ENCODE assay signal across 2 cellular contexts in the genomic region with DNA sequence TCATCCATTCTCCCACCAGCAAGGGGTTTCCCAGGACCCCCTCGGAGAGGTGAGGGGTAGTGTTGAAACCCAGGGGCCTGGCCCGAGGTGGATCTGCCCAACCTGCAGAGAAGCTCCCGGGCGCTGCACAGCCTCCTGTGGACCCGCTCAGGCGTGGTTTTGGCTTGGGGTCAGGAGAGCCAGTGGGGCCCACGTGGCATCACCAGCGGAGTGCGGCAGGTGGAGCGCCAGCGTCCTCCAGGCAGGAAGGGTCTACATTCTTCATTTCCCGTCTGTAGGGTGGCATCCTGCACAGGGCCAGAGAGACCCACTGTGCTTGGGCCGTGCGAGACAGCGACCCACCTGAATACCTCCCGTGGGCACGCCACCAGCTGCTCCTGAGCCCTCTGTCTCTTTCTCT.
TF ChIP-seq lines count a peak whose summit lies in the region.

No MANE protein-coding gene starts in this region.

TF ChIP-seq in HCT116, 20 proteins besides CTCF, POLR2A, EP300 and RAD21:
- TF ChIP-seq, protein P1, sequence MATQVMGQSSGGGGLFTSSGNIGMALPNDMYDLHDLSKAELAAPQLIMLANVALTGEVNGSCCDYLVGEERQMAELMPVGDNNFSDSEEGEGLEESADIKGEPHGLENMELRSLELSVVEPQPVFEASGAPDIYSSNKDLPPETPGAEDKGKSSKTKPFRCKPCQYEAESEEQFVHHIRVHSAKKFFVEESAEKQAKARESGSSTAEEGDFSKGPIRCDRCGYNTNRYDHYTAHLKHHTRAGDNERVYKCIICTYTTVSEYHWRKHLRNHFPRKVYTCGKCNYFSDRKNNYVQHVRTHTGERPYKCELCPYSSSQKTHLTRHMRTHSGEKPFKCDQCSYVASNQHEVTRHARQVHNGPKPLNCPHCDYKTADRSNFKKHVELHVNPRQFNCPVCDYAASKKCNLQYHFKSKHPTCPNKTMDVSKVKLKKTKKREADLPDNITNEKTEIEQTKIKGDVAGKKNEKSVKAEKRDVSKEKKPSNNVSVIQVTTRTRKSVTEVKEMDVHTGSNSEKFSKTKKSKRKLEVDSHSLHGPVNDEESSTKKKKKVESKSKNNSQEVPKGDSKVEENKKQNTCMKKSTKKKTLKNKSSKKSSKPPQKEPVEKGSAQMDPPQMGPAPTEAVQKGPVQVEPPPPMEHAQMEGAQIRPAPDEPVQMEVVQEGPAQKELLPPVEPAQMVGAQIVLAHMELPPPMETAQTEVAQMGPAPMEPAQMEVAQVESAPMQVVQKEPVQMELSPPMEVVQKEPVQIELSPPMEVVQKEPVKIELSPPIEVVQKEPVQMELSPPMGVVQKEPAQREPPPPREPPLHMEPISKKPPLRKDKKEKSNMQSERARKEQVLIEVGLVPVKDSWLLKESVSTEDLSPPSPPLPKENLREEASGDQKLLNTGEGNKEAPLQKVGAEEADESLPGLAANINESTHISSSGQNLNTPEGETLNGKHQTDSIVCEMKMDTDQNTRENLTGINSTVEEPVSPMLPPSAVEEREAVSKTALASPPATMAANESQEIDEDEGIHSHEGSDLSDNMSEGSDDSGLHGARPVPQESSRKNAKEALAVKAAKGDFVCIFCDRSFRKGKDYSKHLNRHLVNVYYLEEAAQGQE (IDR thresholded peaks at IDR 0.05; ENCODE audit: low read depth), result no peak
- TF ChIP-seq JUND (IDR thresholded peaks at IDR 0.05) (no peak), TCF7L2 (IDR thresholded peaks at IDR 0.05; ENCODE audit: borderline replicate concordance, extremely low read depth, insufficient read depth, insufficient read length) (no peak), POLR2AphosphoS5 (IDR thresholded peaks at IDR 0.05; ENCODE audit: low read depth, low read length) (no peak), YY1 (IDR thresholded peaks at IDR 0.05; ENCODE audit: extremely low read depth, insufficient replicate concordance, low read depth, low read length) (no peak), CEBPB (IDR thresholded peaks at IDR 0.05; ENCODE audit: low read depth) (no peak), EZH2phosphoT487 (IDR thresholded peaks at IDR 0.05; ENCODE audit: borderline replicate concordance) (no peak), ZFX (IDR thresholded peaks at IDR 0.05) (no peak), SP1 (IDR thresholded peaks at IDR 0.05; ENCODE audit: low read depth) (no peak), ELF1 (IDR thresholded peaks at IDR 0.05; ENCODE audit: borderline replicate concordance, low read depth) (no peak), ZNF274 (IDR thresholded peaks at IDR 0.05; ENCODE audit: low read depth, low read length) (no peak), CBX3 (IDR thresholded peaks at IDR 0.05; ENCODE audit: low read depth) (no peak), SIN3A (IDR thresholded peaks at IDR 0.05; ENCODE audit: low read depth) (no peak), SRF (IDR thresholded peaks at IDR 0.05; ENCODE audit: low read depth) (no peak), FOSL1 (IDR thresholded peaks at IDR 0.05; ENCODE audit: low read depth) (no peak), EZH2 (IDR thresholded peaks at IDR 0.05) (no peak), EGR1 (IDR thresholded peaks at IDR 0.05; ENCODE audit: low read depth) (no peak)
- TF ChIP-seq, protein P2, sequence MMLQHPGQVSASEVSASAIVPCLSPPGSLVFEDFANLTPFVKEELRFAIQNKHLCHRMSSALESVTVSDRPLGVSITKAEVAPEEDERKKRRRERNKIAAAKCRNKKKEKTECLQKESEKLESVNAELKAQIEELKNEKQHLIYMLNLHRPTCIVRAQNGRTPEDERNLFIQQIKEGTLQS (IDR thresholded peaks at IDR 0.05), result no peak
- TF ChIP-seq, protein P3, sequence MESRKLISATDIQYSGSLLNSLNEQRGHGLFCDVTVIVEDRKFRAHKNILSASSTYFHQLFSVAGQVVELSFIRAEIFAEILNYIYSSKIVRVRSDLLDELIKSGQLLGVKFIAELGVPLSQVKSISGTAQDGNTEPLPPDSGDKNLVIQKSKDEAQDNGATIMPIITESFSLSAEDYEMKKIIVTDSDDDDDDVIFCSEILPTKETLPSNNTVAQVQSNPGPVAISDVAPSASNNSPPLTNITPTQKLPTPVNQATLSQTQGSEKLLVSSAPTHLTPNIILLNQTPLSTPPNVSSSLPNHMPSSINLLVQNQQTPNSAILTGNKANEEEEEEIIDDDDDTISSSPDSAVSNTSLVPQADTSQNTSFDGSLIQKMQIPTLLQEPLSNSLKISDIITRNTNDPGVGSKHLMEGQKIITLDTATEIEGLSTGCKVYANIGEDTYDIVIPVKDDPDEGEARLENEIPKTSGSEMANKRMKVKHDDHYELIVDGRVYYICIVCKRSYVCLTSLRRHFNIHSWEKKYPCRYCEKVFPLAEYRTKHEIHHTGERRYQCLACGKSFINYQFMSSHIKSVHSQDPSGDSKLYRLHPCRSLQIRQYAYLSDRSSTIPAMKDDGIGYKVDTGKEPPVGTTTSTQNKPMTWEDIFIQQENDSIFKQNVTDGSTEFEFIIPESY (IDR thresholded peaks at IDR 0.05; ENCODE audit: extremely low read depth, insufficient replicate concordance, low read length), result no peak
- TF ChIP-seq, protein P4, sequence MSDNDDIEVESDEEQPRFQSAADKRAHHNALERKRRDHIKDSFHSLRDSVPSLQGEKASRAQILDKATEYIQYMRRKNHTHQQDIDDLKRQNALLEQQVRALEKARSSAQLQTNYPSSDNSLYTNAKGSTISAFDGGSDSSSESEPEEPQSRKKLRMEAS (IDR thresholded peaks at IDR 0.05), result no peak

TF ChIP-seq in H1, 55 proteins besides CTCF, POLR2A, EP300 and RAD21:
- TF ChIP-seq, protein P5, sequence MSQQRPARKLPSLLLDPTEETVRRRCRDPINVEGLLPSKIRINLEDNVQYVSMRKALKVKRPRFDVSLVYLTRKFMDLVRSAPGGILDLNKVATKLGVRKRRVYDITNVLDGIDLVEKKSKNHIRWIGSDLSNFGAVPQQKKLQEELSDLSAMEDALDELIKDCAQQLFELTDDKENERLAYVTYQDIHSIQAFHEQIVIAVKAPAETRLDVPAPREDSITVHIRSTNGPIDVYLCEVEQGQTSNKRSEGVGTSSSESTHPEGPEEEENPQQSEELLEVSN (IDR thresholded peaks at IDR 0.05), result no peak
- TF ChIP-seq HDAC6 (IDR thresholded peaks at IDR 0.05; ENCODE audit: low read depth, low read length), result no peak
- no peak for TF ChIP-seq POU5F1 (IDR thresholded peaks at IDR 0.05; ENCODE audit: low read depth, low read length)
- TF ChIP-seq JUN (IDR thresholded peaks at IDR 0.05; ENCODE audit: low read depth, low read length), result no peak
- no peak for TF ChIP-seq FOSL1 (IDR thresholded peaks at IDR 0.05; ENCODE audit: insufficient read depth, low read depth, low read length)
- TF ChIP-seq MAFK (IDR thresholded peaks at IDR 0.05; ENCODE audit: low read depth, low read length), result no peak
- TF ChIP-seq RNF2 (IDR thresholded peaks at IDR 0.05; ENCODE audit: borderline replicate concordance, low read depth, low read length, missing control alignments, poor library complexity, severe bottlenecking), result no peak
- no peak for TF ChIP-seq ASH2L (IDR thresholded peaks at IDR 0.05; ENCODE audit: low read length)
- no peak for TF ChIP-seq RBBP5 (IDR thresholded peaks at IDR 0.05; ENCODE audit: borderline replicate concordance, low read depth, low read length)
- no peak for TF ChIP-seq CHD1 (IDR thresholded peaks at IDR 0.05; ENCODE audit: low read depth, low read length)
- no peak for TF ChIP-seq JUND (IDR thresholded peaks at IDR 0.05; ENCODE audit: low read length)
- TF ChIP-seq RFX5 (IDR thresholded peaks at IDR 0.05; ENCODE audit: borderline replicate concordance, low read depth, low read length), result no peak
- TF ChIP-seq EGR1 (IDR thresholded peaks at IDR 0.05; ENCODE audit: borderline replicate concordance, low read depth, low read length), result no peak
- no peak for TF ChIP-seq TAF7 (optimal IDR thresholded peaks at IDR 0.05; ENCODE audit: borderline replicate concordance, low read depth, low read length)
- no peak for TF ChIP-seq HDAC2 (IDR thresholded peaks at IDR 0.05; ENCODE audit: borderline replicate concordance in 1 of 2, low read depth in 2 of 2, low read length in 2 of 2)
- no peak for TF ChIP-seq CHD2 (IDR thresholded peaks at IDR 0.05; ENCODE audit: low read length)
